In genomic region chr15:80034633-80035032, GRCh38 we compare ENCODE assay signal across 17 cellular contexts.
"Had no signal": no experiment of that assay in that cellular context is flagged by ENCODE, and none has a peak within 500 bp of the region (broad histone marks: within the 10 kb centered on the region; RNA-seq: fewer than 3 reads in every experiment).

No MANE protein-coding gene starts in this region.

- H3K36me3 Mint-ChIP-seq: activated naive CD4-positive, alpha-beta T cell treated with anti-CD3 and anti-CD28 coated beads, Interleukin-2, amount 10 ng/mL, durations not matched to agents 7 days and 5 days had no signal

- H3K27ac ChIP-seq: adrenal gland, coronary artery, gastrocnemius medialis, tibial artery, vagina had no signal

- H3K9me3 Mint-ChIP-seq: activated naive CD4-positive, alpha-beta T cell treated with anti-CD3 and anti-CD28 coated beads, Interleukin-2, amount 10 ng/mL, durations not matched to agents 7 days and 5 days; activated T-helper 2 cell treated with anti-CD3 and anti-CD28 coated beads, Interferon-gamma antibody, Interleukin-2, Interleukin-4, amounts not matched to agents 10 μg/mL and 5 μg/mL and 100 μg/mL, durations not matched to agents 14 hours and 24 hours and 36 hours had no signal

- ATAC-seq: gastrocnemius medialis, left ventricle myocardium superior had no signal

- H3K27me3 Mint-ChIP-seq: activated naive CD4-positive, alpha-beta T cell treated with anti-CD3 and anti-CD28 coated beads, Interleukin-2, amount 10 ng/mL, durations not matched to agents 7 days and 5 days had no signal

- H3K36me3 ChIP-seq: adrenal gland, gastrocnemius medialis, tibial artery, vagina, WERI-Rb-1 had no signal

- H3K27me3 ChIP-seq: adrenal gland, gastrocnemius medialis, vagina had no signal

- H3K9me3 ChIP-seq: adrenal gland, gastrocnemius medialis, tibial artery, vagina had no signal

- H3K4me3 Mint-ChIP-seq: activated naive CD4-positive, alpha-beta T cell treated with anti-CD3 and anti-CD28 coated beads, Interleukin-2, amount 10 ng/mL, durations not matched to agents 7 days and 5 days had no signal

- H3K27ac Mint-ChIP-seq: activated naive CD4-positive, alpha-beta T cell treated with anti-CD3 and anti-CD28 coated beads, Interleukin-2, amount 10 ng/mL, durations not matched to agents 7 days and 5 days; activated T-helper 2 cell treated with anti-CD3 and anti-CD28 coated beads, Interferon-gamma antibody, Interleukin-2, Interleukin-4, amounts not matched to agents 10 μg/mL and 5 μg/mL and 100 μg/mL, durations not matched to agents 14 hours and 24 hours and 36 hours had no signal

- FAIRE-seq: keratinocyte had no signal

- DNase-seq: activated CD4-positive, alpha-beta T cell treated with anti-CD3 and anti-CD28 coated beads for 4 hours; activated naive CD4-positive, alpha-beta T cell treated with anti-CD3 and anti-CD28 coated beads, Interleukin-2, amount 10 ng/mL, durations not matched to agents 7 days and 5 days; activated T-cell treated with anti-CD3 and anti-CD28 coated beads for 4 hours; adrenal gland; caudate nucleus; effector CD4-positive, alpha-beta T cell; gastrocnemius medialis; left ventricle myocardium superior; mesendoderm; stimulated activated CD4-positive, alpha-beta T cell treated with anti-CD3 and anti-CD28 coated beads, Interleukin-15, amount 100 ng/mL, for 24 hours; stimulated activated CD4-positive, alpha-beta T cell treated with anti-CD3 and anti-CD28 coated beads, Interleukin-4, amount 100 ng/mL, for 4 hours; tibial artery; WERI-Rb-1 had no signal

- H3K4me3 ChIP-seq: adrenal gland, coronary artery, gastrocnemius medialis, tibial artery, vagina had no signal
